In genomic region chr1:244664353-244664752, GRCh38 we compare ENCODE assay signal across 26 cellular contexts.
"Had no signal": no experiment of that assay in that cellular context is flagged by ENCODE, and none has a peak within 500 bp of the region (broad histone marks: within the 10 kb centered on the region; RNA-seq: fewer than 3 reads in every experiment).

No MANE protein-coding gene starts in this region.

- H3K36me3 ChIP-seq: brain microvascular endothelial cell had no signal

- H2AFZ ChIP-seq: hepatocyte had no signal

- ATAC-seq: right cardiac atrium; stimulated activated naive CD8-positive, alpha-beta T cell treated with anti-CD3 and anti-CD28 coated beads, Interleukin-15, Interleukin-2, amounts not matched to agents 100 U/mL and 50 U/mL, for 24 hours had no signal

- H3K27ac ChIP-seq: brain microvascular endothelial cell, esophagus muscularis mucosa, hepatocyte, testis, WERI-Rb-1 had no signal

- H3K4me1 ChIP-seq: testis had no signal

- DNase-seq: activated CD4-positive, alpha-beta memory T cell treated with anti-CD3 and anti-CD28 coated beads for 36 hours; activated CD4-positive, alpha-beta T cell treated with anti-CD3 and anti-CD28 coated beads, Interleukin-2, amount 10 ng/mL, durations not matched to agents 24 days and 14 days; activated CD4-positive, CD25-positive, alpha-beta regulatory T cell treated with anti-CD3 and anti-CD28 coated beads, Interleukin-2, amount 50 U/mL, for 72 hours; activated CD8-positive, alpha-beta memory T cell treated with anti-CD3 and anti-CD28 coated beads, Interleukin-2, amount 50 U/mL, for 4 hours; activated effector memory CD4-positive, alpha-beta T cell treated with anti-CD3 and anti-CD28 coated beads, Interleukin-2, amount 50 U/mL, for 16 hours; activated naive CD4-positive, alpha-beta T cell treated with anti-CD3 and anti-CD28 coated beads, Interleukin-2, amount 10 ng/mL, durations not matched to agents 7 days and 5 days; activated naive CD8-positive, alpha-beta T cell treated with anti-CD3 and anti-CD28 coated beads, Interleukin-2, amount 10 ng/mL, durations not matched to agents 7 days and 5 days; activated T-cell treated with anti-CD3 and anti-CD28 coated beads, Interleukin-2, amount 50 U/mL, for 1 hour; amniotic stem cell; brain microvascular endothelial cell; central memory CD4-positive, alpha-beta T cell; dermis blood vessel endothelial cell; effector CD4-positive, alpha-beta T cell; glutamatergic neuron; islet precursor cell; left ventricle myocardium superior; posterior cingulate gyrus; right cardiac atrium; stimulated activated CD4-positive, alpha-beta T cell treated with anti-CD3 and anti-CD28 coated beads, Interleukin-4, amount 100 ng/mL, for 1 hour; stimulated activated naive CD8-positive, alpha-beta T cell treated with anti-CD3 and anti-CD28 coated beads, Interleukin-15, Interleukin-2, amounts not matched to agents 100 U/mL and 50 U/mL, for 24 hours; T1000; testis; trophoblast cell; WERI-Rb-1 had no signal

- H3K4me2 ChIP-seq: hepatocyte had no signal

- H3K9me3 ChIP-seq: esophagus muscularis mucosa, testis had no signal

- H3K27me3 ChIP-seq: brain microvascular endothelial cell, esophagus muscularis mucosa, hepatocyte, testis had no signal

- H3K4me3 ChIP-seq: esophagus muscularis mucosa, hepatocyte, testis had no signal
